Comparison of ENCODE assay signal across 7 cellular contexts in genomic region chr12:55923648-55924047, GRCh38. TPM values are rescaled to one million over a fixed set of nuclear protein-coding genes. Genes with fewer than 3 reads are reported as not detected.
A peak's percentile ranks its signal among the peaks of the same experiment; 100 is the strongest.
DNase-seq lines count a peak whose midpoint lies in the region; ATAC-seq and TF ChIP-seq lines count a peak whose summit lies in the region.
"Not testable (repeated sequence)": the region's sequence is repeated elsewhere in the genome, so short reads cannot be mapped to it uniquely, and the experiment has no call there.

No MANE protein-coding gene starts in this region.

- not testable (repeated sequence) for H3K9me3 Mint-ChIP-seq in HFFc6; activated CD4-positive, alpha-beta T cell treated with anti-CD3 and anti-CD28 coated beads for 36 hours (ENCODE audit: low read depth); activated T-cell treated with anti-CD3 and anti-CD28 coated beads, Interleukin-2, amount 50 U/mL, for 72 hours; activated naive CD8-positive, alpha-beta T cell treated with anti-CD3 and anti-CD28 coated beads for 36 hours; naive thymus-derived CD4-positive, alpha-beta T cell; stimulated activated naive CD8-positive, alpha-beta T cell treated with anti-CD3 and anti-CD28 coated beads, Interleukin-15, Interleukin-2, amounts not matched to agents 100 ng/mL and 50 ng/mL, for 24 hours

- H3K4me3 Mint-ChIP-seq in HFFc6; activated CD4-positive, alpha-beta T cell treated with anti-CD3 and anti-CD28 coated beads for 36 hours; activated naive CD8-positive, alpha-beta T cell treated with anti-CD3 and anti-CD28 coated beads for 36 hours; stimulated activated naive CD8-positive, alpha-beta T cell treated with anti-CD3 and anti-CD28 coated beads, Interleukin-15, Interleukin-2, amounts not matched to agents 100 ng/mL and 50 ng/mL, for 24 hours: not testable (repeated sequence)
- H3K4me3 Mint-ChIP-seq in activated T-cell treated with anti-CD3 and anti-CD28 coated beads, Interleukin-2, amount 50 U/mL, for 72 hours = peak overlapping the region; percentile 10 to 42
- peak overlapping the region in 3 of 10 donors; percentile 25 to 98 (median 96) for H3K4me3 Mint-ChIP-seq in naive thymus-derived CD4-positive, alpha-beta T cell

- POLR2A ChIA-PET in activated CD4-positive, alpha-beta T cell treated with anti-CD3 and anti-CD28 coated beads for 36 hours (lab: Charles Lee) = interaction anchor here (0.6 kb wide), 1 partner anchor 106 kb away, joined by 4 read pairs; no protein-coding TSS in a partner anchor
- POLR2A ChIA-PET in naive thymus-derived CD4-positive, alpha-beta T cell (lab: Charles Lee) = interaction anchor here (17.5 to 22.1 kb wide), 2 partner anchors 23 to 94 kb away, joined by 274 to 728 read pairs; partner anchors contain the start of gene DNAJC14

- peaks cover 0 to 15% (median 0%) of the 10 kb centered on the region in 3 experiments for H3K36me3 ChIP-seq in naive thymus-derived CD4-positive, alpha-beta T cell (ENCODE audit: control insufficient read depth in 2 of 3, insufficient read depth in 3 of 3, low read length in 3 of 3)

- H3K4me1 ChIP-seq in naive thymus-derived CD4-positive, alpha-beta T cell (ENCODE audit: control insufficient read depth in 2 of 2, insufficient read depth in 2 of 2, low read length in 2 of 2) = peaks cover 10 to 30% of the 10 kb centered on the region in 2 donors

- intact Hi-C loops in activated CD4-positive, alpha-beta T cell treated with anti-CD3 and anti-CD28 coated beads for 36 hours (cut with DNase I, micrococcal nuclease) = loop anchor here in 1 of 2 experiments (10.0 kb wide), 1 partner anchor 711 kb away; the partner anchor contains the start of gene BAZ2A
- intact Hi-C loops in naive thymus-derived CD4-positive, alpha-beta T cell (cut with micrococcal nuclease) = not testable (repeated sequence)

- not testable (repeated sequence) for TF ChIP-seq CTCF in HFFc6 (IDR thresholded peaks at IDR 0.05)

- not testable (repeated sequence) for H3K4me3 ChIP-seq in naive thymus-derived CD4-positive, alpha-beta T cell (ENCODE audit: low read length)

- CTCF ChIA-PET in activated CD4-positive, alpha-beta T cell treated with anti-CD3 and anti-CD28 coated beads for 36 hours (lab: Charles Lee) = interaction anchor here (0.7 to 1.7 kb wide), 2 partner anchors 17 to 180 kb away, joined by 3 to 6 read pairs; no protein-coding TSS in a partner anchor
- CTCF ChIA-PET in naive thymus-derived CD4-positive, alpha-beta T cell (lab: Charles Lee) = not testable (repeated sequence)

- DNase-seq in HFFc6; activated CD4-positive, alpha-beta T cell treated with anti-CD3 and anti-CD28 coated beads for 36 hours; activated T-cell treated with anti-CD3 and anti-CD28 coated beads, Interleukin-2, amount 50 U/mL, for 72 hours; activated naive CD8-positive, alpha-beta T cell treated with anti-CD3 and anti-CD28 coated beads for 36 hours; naive thymus-derived CD4-positive, alpha-beta T cell: not testable (repeated sequence)
- peak; percentile 61 for DNase-seq in MV-4-11 (lab: John Stamatoyannopoulos, UW)

- not testable (repeated sequence) for H3K27me3 Mint-ChIP-seq in HFFc6 (ENCODE audit: insufficient read depth); activated CD4-positive, alpha-beta T cell treated with anti-CD3 and anti-CD28 coated beads for 36 hours; activated T-cell treated with anti-CD3 and anti-CD28 coated beads, Interleukin-2, amount 50 U/mL, for 72 hours (ENCODE audit: low read depth); activated naive CD8-positive, alpha-beta T cell treated with anti-CD3 and anti-CD28 coated beads for 36 hours; naive thymus-derived CD4-positive, alpha-beta T cell; stimulated activated naive CD8-positive, alpha-beta T cell treated with anti-CD3 and anti-CD28 coated beads, Interleukin-15, Interleukin-2, amounts not matched to agents 100 ng/mL and 50 ng/mL, for 24 hours

- H3K4me1 Mint-ChIP-seq in HFFc6 (ENCODE audit: low read depth) = peaks cover 42% of the 10 kb centered on the region
- H3K4me1 Mint-ChIP-seq in activated CD4-positive, alpha-beta T cell treated with anti-CD3 and anti-CD28 coated beads for 36 hours = peaks cover 40% of the 10 kb centered on the region
- peaks cover 50% of the 10 kb centered on the region for H3K4me1 Mint-ChIP-seq in activated T-cell treated with anti-CD3 and anti-CD28 coated beads, Interleukin-2, amount 50 U/mL, for 72 hours (ENCODE audit: low read depth)
- peaks cover 34% of the 10 kb centered on the region for H3K4me1 Mint-ChIP-seq in activated naive CD8-positive, alpha-beta T cell treated with anti-CD3 and anti-CD28 coated beads for 36 hours
- peaks cover 38 to 63% (median 52%) of the 10 kb centered on the region in 7 donors for H3K4me1 Mint-ChIP-seq in naive thymus-derived CD4-positive, alpha-beta T cell
- peaks cover 59% of the 10 kb centered on the region for H3K4me1 Mint-ChIP-seq in stimulated activated naive CD8-positive, alpha-beta T cell treated with anti-CD3 and anti-CD28 coated beads, Interleukin-15, Interleukin-2, amounts not matched to agents 100 ng/mL and 50 ng/mL, for 24 hours (ENCODE audit: low read depth)

- H3K27ac ChIP-seq in naive thymus-derived CD4-positive, alpha-beta T cell (ENCODE audit: low read depth, low read length) = not testable (repeated sequence)

- not testable (repeated sequence) for ATAC-seq in activated CD4-positive, alpha-beta T cell treated with anti-CD3 and anti-CD28 coated beads for 36 hours; activated T-cell treated with anti-CD3 and anti-CD28 coated beads, Interleukin-2, amount 50 U/mL, for 72 hours (replicated peaks in 1 of 2); naive thymus-derived CD4-positive, alpha-beta T cell

- 0 out of 2 replicates have a peak overlapping the region, but pooled peaks have one; percentile 43 for H3K27ac Mint-ChIP-seq in HFFc6
- H3K27ac Mint-ChIP-seq in activated CD4-positive, alpha-beta T cell treated with anti-CD3 and anti-CD28 coated beads for 36 hours = peak overlapping the region; percentile 83
- peak overlapping the region; percentile 85 for H3K27ac Mint-ChIP-seq in activated T-cell treated with anti-CD3 and anti-CD28 coated beads, Interleukin-2, amount 50 U/mL, for 72 hours
- peak overlapping the region; percentile 66 for H3K27ac Mint-ChIP-seq in activated naive CD8-positive, alpha-beta T cell treated with anti-CD3 and anti-CD28 coated beads for 36 hours
- peak overlapping the region in 5 of 9 donors; percentile 0 to 75 (median 39) for H3K27ac Mint-ChIP-seq in naive thymus-derived CD4-positive, alpha-beta T cell
- H3K27ac Mint-ChIP-seq in stimulated activated naive CD8-positive, alpha-beta T cell treated with anti-CD3 and anti-CD28 coated beads, Interleukin-15, Interleukin-2, amounts not matched to agents 100 ng/mL and 50 ng/mL, for 24 hours = peak overlapping the region; percentile 83

- peaks cover 21% of the 10 kb centered on the region for H3K36me3 Mint-ChIP-seq in HFFc6 (ENCODE audit: low read depth)
- H3K36me3 Mint-ChIP-seq in activated CD4-positive, alpha-beta T cell treated with anti-CD3 and anti-CD28 coated beads for 36 hours (ENCODE audit: low read depth) = peaks cover 42% of the 10 kb centered on the region
- H3K36me3 Mint-ChIP-seq in activated T-cell treated with anti-CD3 and anti-CD28 coated beads, Interleukin-2, amount 50 U/mL, for 72 hours (ENCODE audit: insufficient read depth in 2 of 2) = peaks cover 15 to 17% of the 10 kb centered on the region in 2 donors
- peaks cover 33% of the 10 kb centered on the region for H3K36me3 Mint-ChIP-seq in activated naive CD8-positive, alpha-beta T cell treated with anti-CD3 and anti-CD28 coated beads for 36 hours
- peaks cover 0 to 36% (median 13%) of the 10 kb centered on the region in 5 donors for H3K36me3 Mint-ChIP-seq in naive thymus-derived CD4-positive, alpha-beta T cell
- H3K36me3 Mint-ChIP-seq in stimulated activated naive CD8-positive, alpha-beta T cell treated with anti-CD3 and anti-CD28 coated beads, Interleukin-15, Interleukin-2, amounts not matched to agents 100 ng/mL and 50 ng/mL, for 24 hours (ENCODE audit: low read depth) = peaks cover 31% of the 10 kb centered on the region

- not testable (repeated sequence) for H3K27me3 ChIP-seq in naive thymus-derived CD4-positive, alpha-beta T cell (ENCODE audit: control insufficient read depth in 2 of 2, insufficient read depth in 2 of 2, low read length in 2 of 2)

- H3K9me3 ChIP-seq in naive thymus-derived CD4-positive, alpha-beta T cell (ENCODE audit: control insufficient read depth in 2 of 3, low read length in 3 of 3) = not testable (repeated sequence)

RNA-seq across cellular contexts. Expression of gene PYM1, which starts 4.0 kb away (rescaled TPM):
- 10 to 100 TPM; 25.0 to 32.3 (median 28.3) TPM for total RNA-seq in HFFc6 (2021; fragmentation: NEBNext Ultra II Directional; extraction: Animal tissue kit (Norgen Biotek cat#: 25700))
- 10 to 100 TPM; 24.6 to 30.2 TPM for total RNA-seq in activated CD4-positive, alpha-beta T cell treated with anti-CD3 and anti-CD28 coated beads for 36 hours
- 10 to 100 TPM; 35.1 to 36.6 TPM for total RNA-seq in activated T-cell treated with anti-CD3 and anti-CD28 coated beads, Interleukin-2, amount 50 U/mL, for 72 hours
- 10 to 100 TPM; 33.3 to 34.9 TPM for total RNA-seq in activated naive CD8-positive, alpha-beta T cell treated with anti-CD3 and anti-CD28 coated beads for 36 hours
- 10 to 100 TPM; 18.5 to 46.9 (median 35.0) TPM for total RNA-seq in naive thymus-derived CD4-positive, alpha-beta T cell
- 10 to 100 TPM; 62.1 to 70.7 TPM for polyA plus RNA-seq in naive thymus-derived CD4-positive, alpha-beta T cell

RNA-seq across cellular contexts. Expression of gene DGKA, which starts 7.3 kb away (rescaled TPM):
- 10 to 100 TPM; 67.1 to 87.4 (median 79.6) TPM for total RNA-seq in HFFc6 (2021; fragmentation: NEBNext Ultra II Directional; extraction: Animal tissue kit (Norgen Biotek cat#: 25700))
- 100 to 1,000 TPM; 341 to 385 TPM for total RNA-seq in activated CD4-positive, alpha-beta T cell treated with anti-CD3 and anti-CD28 coated beads for 36 hours
- total RNA-seq in activated T-cell treated with anti-CD3 and anti-CD28 coated beads, Interleukin-2, amount 50 U/mL, for 72 hours = 100 to 1,000 TPM; 343 to 396 TPM
- 100 to 1,000 TPM; 236 TPM for total RNA-seq in activated naive CD8-positive, alpha-beta T cell treated with anti-CD3 and anti-CD28 coated beads for 36 hours
- total RNA-seq in naive thymus-derived CD4-positive, alpha-beta T cell = 1,000 to 10,000 TPM in 3 of 5 experiments, 100 to 1,000 TPM in 2; 705 to 1,507 (median 1,164) TPM
- 100 to 1,000 TPM; 259 to 557 TPM for polyA plus RNA-seq in naive thymus-derived CD4-positive, alpha-beta T cell

RNA-seq across cellular contexts. Expression of gene PMEL, which starts 42.2 kb away (rescaled TPM):
- 1 to 10 TPM in 1 of 6 experiments, under 1 TPM in 5; 0.47 to 1.3 (median 0.59) TPM for total RNA-seq in HFFc6 (2021; fragmentation: NEBNext Ultra II Directional; extraction: Animal tissue kit (Norgen Biotek cat#: 25700))
- 1 to 10 TPM in 1 of 2 experiments, under 1 TPM in 1; 0.86 to 1.2 TPM for total RNA-seq in activated CD4-positive, alpha-beta T cell treated with anti-CD3 and anti-CD28 coated beads for 36 hours
- 1 to 10 TPM in 1 of 2 donors, under 1 TPM in 1; 1.00 to 1.9 TPM for total RNA-seq in activated T-cell treated with anti-CD3 and anti-CD28 coated beads, Interleukin-2, amount 50 U/mL, for 72 hours
- under 1 TPM; 0.25 to 0.28 TPM for total RNA-seq in activated naive CD8-positive, alpha-beta T cell treated with anti-CD3 and anti-CD28 coated beads for 36 hours
- total RNA-seq in naive thymus-derived CD4-positive, alpha-beta T cell = not detected
- polyA plus RNA-seq in naive thymus-derived CD4-positive, alpha-beta T cell = under 1 TPM; 0.09 to 0.57 TPM

RNA-seq across cellular contexts. Expression of gene CDK2, which starts 43.0 kb away (rescaled TPM):
- total RNA-seq in HFFc6 (2021; fragmentation: NEBNext Ultra II Directional; extraction: Animal tissue kit (Norgen Biotek cat#: 25700)) = 10 to 100 TPM; 27.1 to 61.0 (median 53.9) TPM
- 100 to 1,000 TPM; 104 to 149 TPM for total RNA-seq in activated CD4-positive, alpha-beta T cell treated with anti-CD3 and anti-CD28 coated beads for 36 hours
- total RNA-seq in activated T-cell treated with anti-CD3 and anti-CD28 coated beads, Interleukin-2, amount 50 U/mL, for 72 hours = 100 to 1,000 TPM in 1 of 2 donors, 10 to 100 TPM in 1; 89.2 to 103 TPM
- 100 to 1,000 TPM; 111 to 120 TPM for total RNA-seq in activated naive CD8-positive, alpha-beta T cell treated with anti-CD3 and anti-CD28 coated beads for 36 hours
- total RNA-seq in naive thymus-derived CD4-positive, alpha-beta T cell = 10 to 100 TPM; 19.0 to 77.2 (median 24.1) TPM
- polyA plus RNA-seq in naive thymus-derived CD4-positive, alpha-beta T cell = 1 to 10 TPM; 7.0 to 9.6 TPM

RNA-seq across cellular contexts. Expression of gene RAB5B, which starts 50.2 kb away (rescaled TPM):
- total RNA-seq in HFFc6 (2021; fragmentation: NEBNext Ultra II Directional; extraction: Animal tissue kit (Norgen Biotek cat#: 25700)) = 100 to 1,000 TPM in 2 of 6 experiments, 10 to 100 TPM in 4; 90.2 to 107 (median 96.5) TPM
- total RNA-seq in activated CD4-positive, alpha-beta T cell treated with anti-CD3 and anti-CD28 coated beads for 36 hours = 10 to 100 TPM; 33.2 to 35.1 TPM
- total RNA-seq in activated T-cell treated with anti-CD3 and anti-CD28 coated beads, Interleukin-2, amount 50 U/mL, for 72 hours = 10 to 100 TPM; 49.4 to 56.6 TPM
- total RNA-seq in activated naive CD8-positive, alpha-beta T cell treated with anti-CD3 and anti-CD28 coated beads for 36 hours = 10 to 100 TPM; 24.5 to 25.3 TPM
- total RNA-seq in naive thymus-derived CD4-positive, alpha-beta T cell = 100 to 1,000 TPM in 1 of 5 experiments, 10 to 100 TPM in 4; 45.2 to 109 (median 62.7) TPM
- 10 to 100 TPM; 69.6 to 86.7 TPM for polyA plus RNA-seq in naive thymus-derived CD4-positive, alpha-beta T cell
